In the genomic region with DNA sequence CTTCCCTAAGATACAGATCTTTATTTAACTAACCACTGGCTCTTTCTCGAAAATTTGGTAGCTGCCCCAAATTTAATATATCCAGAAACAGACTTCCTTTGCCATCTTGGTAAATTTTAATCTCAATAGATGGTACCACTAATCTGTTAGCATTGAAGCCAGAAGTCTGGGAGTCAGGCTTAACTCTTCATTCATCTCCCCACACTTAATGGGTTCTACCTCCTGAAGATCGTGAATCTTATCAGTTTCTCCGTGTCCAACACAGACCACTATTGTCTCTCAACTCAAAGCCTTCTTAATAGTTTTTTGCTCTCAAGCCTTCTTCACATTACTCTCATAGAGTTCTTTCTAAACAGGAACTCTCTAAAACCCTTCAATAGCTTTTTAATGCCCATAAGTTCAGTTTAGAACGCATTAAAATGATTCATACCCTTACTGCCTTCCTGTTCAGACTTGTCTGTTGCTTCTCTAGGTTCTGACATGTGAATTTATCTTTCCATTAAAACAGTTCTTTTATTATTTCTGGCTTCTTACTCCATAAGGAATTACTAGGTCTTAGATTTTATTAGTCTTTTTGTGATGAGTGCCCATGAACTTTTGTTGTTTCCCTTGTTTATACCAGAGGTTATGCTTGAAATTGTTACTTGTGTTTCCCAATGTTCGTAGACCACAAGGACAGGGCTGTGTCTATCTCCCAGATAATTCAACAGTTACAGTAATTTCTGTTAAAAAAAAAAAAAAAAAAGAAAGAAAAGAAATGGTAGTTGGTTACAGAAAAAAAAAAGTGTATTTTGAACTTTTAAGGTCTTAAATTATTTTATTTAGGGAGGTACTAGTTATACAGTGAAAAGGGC, we compare ENCODE assay signal across 22 cellular contexts. TPM values are rescaled to one million over a fixed set of nuclear protein-coding genes. Genes with fewer than 3 reads are reported as not detected.
A peak's percentile ranks its signal among the peaks of the same experiment; 100 is the strongest.
DNase-seq lines count a peak whose midpoint lies in the region; ATAC-seq and TF ChIP-seq lines count a peak whose summit lies in the region.
"Had no signal": no experiment of that assay in that cellular context is flagged by ENCODE, and none has a peak within 500 bp of the region (broad histone marks: within the 10 kb centered on the region; RNA-seq: fewer than 3 reads in every experiment).

No MANE protein-coding gene starts in this region.

- no peak for ATAC-seq in HG02588 (IDR thresholded peaks at IDR 0.05; ENCODE audit: unreplicated experiment)
- no peak for ATAC-seq in left ventricle myocardium superior
- ATAC-seq: GM23338; naive thymus-derived CD4-positive, alpha-beta T cell; right cardiac atrium had no signal

- H3K27ac ChIP-seq in RWPE1, result no peak overlapping the region
- no peak overlapping the region for H3K27ac ChIP-seq in endodermal cell (ENCODE audit: low read depth, low read length)
- no peak overlapping the region for H3K27ac ChIP-seq in mesenchymal stem cell (ENCODE audit: low read length, poor library complexity, severe bottlenecking)
- H3K27ac ChIP-seq: ascending aorta, ovary had no signal

- POLR2A ChIA-PET in RWPE1 (lab: Yijun Ruan, JAX; ENCODE audit: low non-redundant PET), result no interaction called here

- H3K79me1 ChIP-seq in mesenchymal stem cell (replicated peaks; ENCODE audit: low read length, poor library complexity, severe bottlenecking), result peaks cover 18% of the 10 kb centered on the region

- no peak overlapping the region for H2BK12ac ChIP-seq in mesenchymal stem cell (ENCODE audit: low read length in 2 of 2)

- H3K23ac ChIP-seq in mesenchymal stem cell (ENCODE audit: low read length in 2 of 2), result no peak overlapping the region

- H4K91ac ChIP-seq in mesenchymal stem cell (ENCODE audit: low read length), result no peak overlapping the region

- H2AK5ac ChIP-seq in mesenchymal stem cell (ENCODE audit: low read length, severe bottlenecking), result no peak overlapping the region

- no peak overlapping the region for H2BK120ac ChIP-seq in mesenchymal stem cell (ENCODE audit: low read depth, low read length)

- H3K4me2 ChIP-seq in mesenchymal stem cell (ENCODE audit: low read length, poor library complexity, severe bottlenecking), result no peak overlapping the region
- H3K4me2 ChIP-seq: GM23338 had no signal

- no peaks in the 10 kb centered on the region for H3K27me3 Mint-ChIP-seq in endodermal cell (ENCODE audit: insufficient read depth)
- H3K27me3 Mint-ChIP-seq: naive thymus-derived CD4-positive, alpha-beta T cell had no signal

- CTCF ChIA-PET in RWPE1 (lab: Yijun Ruan, JAX), result no interaction called here

- H3K4me3 Mint-ChIP-seq in endodermal cell, result no peak overlapping the region
- H3K4me3 Mint-ChIP-seq: GM23338; naive thymus-derived CD4-positive, alpha-beta T cell had no signal

- H3K4me1 ChIP-seq in endodermal cell (ENCODE audit: control insufficient read depth, insufficient read depth, low read length) (no peaks in the 10 kb centered on the region), mesenchymal stem cell (ENCODE audit: control insufficient read depth, insufficient read depth, low read depth, low read length) (no peaks in the 10 kb centered on the region)
- H3K4me1 ChIP-seq: ascending aorta had no signal

- H3K18ac ChIP-seq in mesenchymal stem cell (ENCODE audit: low read depth in 1 of 2, low read length in 2 of 2), result no peak overlapping the region

- H2BK15ac ChIP-seq in mesenchymal stem cell (ENCODE audit: low read depth, poor library complexity, severe bottlenecking), result no peak overlapping the region

- H3K27me3 ChIP-seq in endodermal cell (ENCODE audit: control insufficient read depth, insufficient read depth, low read length, poor library complexity, severe bottlenecking) (no peaks in the 10 kb centered on the region), mesenchymal stem cell (ENCODE audit: control insufficient read depth in 1 of 2, insufficient read depth in 1 of 2, low read length in 2 of 2) (no peaks in the 10 kb centered on the region)
- H3K27me3 ChIP-seq: ascending aorta, ovary had no signal

- no peaks in the 10 kb centered on the region for H3K4me1 Mint-ChIP-seq in endodermal cell
- H3K4me1 Mint-ChIP-seq: GM23338 had no signal

- no peaks in the 10 kb centered on the region for H3K9me3 Mint-ChIP-seq in endodermal cell
- H3K9me3 Mint-ChIP-seq: GM23338; naive thymus-derived CD4-positive, alpha-beta T cell had no signal

- H3K9ac ChIP-seq in endodermal cell (ENCODE audit: extremely low read depth, low read length, poor library complexity, severe bottlenecking) (no peak overlapping the region), mesenchymal stem cell (ENCODE audit: low read length) (no peak overlapping the region)

- H3K36me3 ChIP-seq in endodermal cell (ENCODE audit: control insufficient read depth, insufficient read depth, low read length), result peaks cover 93% of the 10 kb centered on the region
- peaks cover 0 to 73% of the 10 kb centered on the region in 2 experiments for H3K36me3 ChIP-seq in mesenchymal stem cell (ENCODE audit: control insufficient read depth in 1 of 2, insufficient read depth in 2 of 2, low read depth in 1 of 2, low read length in 2 of 2)
- H3K36me3 ChIP-seq: ovary had no signal

- DNase-seq in DMS79 treated with DMSO at 0.1 percent for 48 hours (lab: John Stamatoyannopoulos, UW), result peak; percentile 78
- peak; percentile 65 for DNase-seq in RWPE1 (ENCODE audit: low spot score)
- DNase-seq in endodermal cell, result no peak
- peak; percentile 52 for DNase-seq in mesenchymal stem cell
- no peak for DNase-seq in GOT3 (lab: John Stamatoyannopoulos, UW)
- no peak for DNase-seq in middle frontal gyrus (ENCODE audit: extremely low spot score, low spot score)
- DNase-seq in left ventricle myocardium superior, result no peak
- DNase-seq: activated naive CD4-positive, alpha-beta T cell treated with anti-CD3 and anti-CD28 coated beads, Interleukin-2, amount 50 U/mL, for 16 hours; C1 segment of cervical spinal cord; DMS 273 treated with DMSO at 0.1 percent for 48 hours; effector memory CD4-positive, alpha-beta T cell; Karpas-422; naive thymus-derived CD4-positive, alpha-beta T cell; NCI-H1092 treated with DMSO at 0.1 percent for 48 hours; NCI-H2081; ovary; right cardiac atrium; stimulated activated CD4-positive, alpha-beta T cell treated with anti-CD3 and anti-CD28 coated beads, Interleukin-15, amount 100 ng/mL, for 24 hours; substantia nigra had no signal

- H2AFZ ChIP-seq in mesenchymal stem cell (ENCODE audit: low read depth, low read length), result no peak overlapping the region
- H2AFZ ChIP-seq: GM23338 had no signal

- H3K9me3 ChIP-seq in endodermal cell (ENCODE audit: control insufficient read depth, low read length) (no peaks in the 10 kb centered on the region), mesenchymal stem cell (ENCODE audit: control insufficient read depth, low read length) (no peaks in the 10 kb centered on the region)
- H3K9me3 ChIP-seq: ascending aorta, ovary had no signal

- H4K8ac ChIP-seq in mesenchymal stem cell (ENCODE audit: low read length), result no peak overlapping the region

- 94 to 98% methylated on average over 4 to 5 of the region's 5 CpGs for WGBS in endodermal cell (ENCODE audit: insufficient coverage in 1 of 2, insufficient read length in 1 of 2), 2 experiments
- WGBS in mesenchymal stem cell, result 47% methylated on average over 4 of the region's 5 CpGs

- no peak overlapping the region for H3K14ac ChIP-seq in mesenchymal stem cell (ENCODE audit: low read length in 2 of 2)

- H3K4me3 ChIP-seq in endodermal cell (ENCODE audit: low read length) (no peak overlapping the region), mesenchymal stem cell (ENCODE audit: insufficient read depth in 1 of 2, low read depth in 1 of 2, low read length in 2 of 2) (no peak overlapping the region)
- H3K4me3 ChIP-seq: ascending aorta, GM23338, ovary had no signal

- no peak overlapping the region for H2BK5ac ChIP-seq in mesenchymal stem cell (ENCODE audit: low read depth, low read length, poor library complexity, severe bottlenecking)

- H3K27ac Mint-ChIP-seq in endodermal cell, result peak overlapping the region; percentile 24
- H3K27ac Mint-ChIP-seq: GM23338; naive thymus-derived CD4-positive, alpha-beta T cell had no signal

- intact Hi-C loops in left ventricle myocardium superior (cut with micrococcal nuclease), result no loop called here

- TF ChIP-seq CTCF in RWPE1 (conservative IDR thresholded peaks at IDR 0.05; ENCODE audit: low read depth) (no peak), endodermal cell (conservative IDR thresholded peaks at IDR 0.05) (no peak)

- H3K36me3 Mint-ChIP-seq in endodermal cell (ENCODE audit: low read depth), result peaks cover 51% of the 10 kb centered on the region

- H3K4ac ChIP-seq in mesenchymal stem cell (ENCODE audit: low read depth in 1 of 2, low read length in 2 of 2), result no peak overlapping the region

RNA-seq across cellular contexts. Expression of a gene that starts 54.7 kb away (rescaled TPM):
- total RNA-seq in endodermal cell, result 10 to 100 TPM; 67.1 to 85.5 TPM
- polyA plus RNA-seq in endodermal cell (2013, experiment 1 of 2), result 59.2 TPM
- polyA plus RNA-seq in endodermal cell (2013, experiment 2 of 2), result 59.9 TPM
- 17.2 TPM for polyA plus RNA-seq in mesenchymal stem cell (2013, experiment 1 of 2)
- 17.0 TPM for polyA plus RNA-seq in mesenchymal stem cell (2013, experiment 2 of 2)
- 10.9 TPM for total RNA-seq in left ventricle myocardium superior

Comparison
In these comparisons a context has a peak if more than half of its experiments do, and no peak if none do; other contexts are left out.
1. DNase-seq: peak in DMS79 treated with DMSO at 0.1 percent for 48 hours (single experiment), RWPE1 (single experiment) and mesenchymal stem cell (single experiment); none in endodermal cell (single experiment), GOT3 (single experiment), middle frontal gyrus (single experiment) and left ventricle myocardium superior (single experiment).